Comparison of ENCODE assay signal across 23 cellular contexts in the genomic region with DNA sequence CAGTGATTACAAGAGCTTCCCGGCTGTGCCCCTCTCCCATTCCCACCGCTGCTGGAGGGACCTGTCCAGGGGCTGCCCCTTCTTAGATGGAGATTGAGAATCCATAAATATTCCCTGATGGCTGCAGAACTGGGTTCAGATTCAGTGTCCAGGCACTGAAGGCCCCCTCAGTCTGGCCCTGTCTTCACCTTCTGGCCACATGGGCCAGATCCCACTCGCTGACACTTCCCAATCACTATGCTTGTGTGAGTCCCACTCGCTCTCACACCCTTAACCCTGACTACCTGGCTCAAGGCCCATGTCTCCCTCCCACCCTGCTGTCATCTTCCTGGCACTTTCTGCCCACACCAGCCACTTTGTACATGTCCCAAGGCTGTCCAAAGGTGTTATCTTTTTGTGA.
"Had no signal": no experiment of that assay in that cellular context is flagged by ENCODE, and none has a peak within 500 bp of the region (broad histone marks: within the 10 kb centered on the region; RNA-seq: fewer than 3 reads in every experiment).

No MANE protein-coding gene starts in this region.

- H3K27ac Mint-ChIP-seq: activated CD4-positive, alpha-beta memory T cell treated with anti-CD3 and anti-CD28 coated beads, Interleukin-2, amount 10 ng/mL, durations not matched to agents 7 days and 5 days; activated naive CD4-positive, alpha-beta T cell treated with anti-CD3 and anti-CD28 coated beads for 36 hours; activated naive CD8-positive, alpha-beta T cell treated with anti-CD3 and anti-CD28 coated beads, Interleukin-2, amount 50 U/mL, for 24 hours; activated T-cell treated with anti-CD3 and anti-CD28 coated beads, Interleukin-2, amount 50 U/mL, for 24 hours; activated T-helper 2 cell treated with anti-CD3 and anti-CD28 coated beads, Interferon-gamma antibody, Interleukin-2, Interleukin-4, amounts not matched to agents 10 μg/mL and 5 μg/mL and 100 μg/mL, durations not matched to agents 14 hours and 24 hours and 36 hours; mesothelial cell of epicardium; nephron had no signal

- H3K9me3 Mint-ChIP-seq: activated CD4-positive, alpha-beta memory T cell treated with anti-CD3 and anti-CD28 coated beads, Interleukin-2, amount 10 ng/mL, durations not matched to agents 7 days and 5 days; activated naive CD4-positive, alpha-beta T cell treated with anti-CD3 and anti-CD28 coated beads for 36 hours; activated naive CD8-positive, alpha-beta T cell treated with anti-CD3 and anti-CD28 coated beads, Interleukin-2, amount 50 U/mL, for 24 hours; activated T-cell treated with anti-CD3 and anti-CD28 coated beads, Interleukin-2, amount 50 U/mL, for 24 hours; activated T-helper 2 cell treated with anti-CD3 and anti-CD28 coated beads, Interferon-gamma antibody, Interleukin-2, Interleukin-4, amounts not matched to agents 10 μg/mL and 5 μg/mL and 100 μg/mL, durations not matched to agents 14 hours and 24 hours and 36 hours; brain; mesothelial cell of epicardium; nephron had no signal

- H3K4me1 ChIP-seq: colonic mucosa, thyroid gland had no signal

- H3K4me3 ChIP-seq: colonic mucosa, lung, thyroid gland had no signal

- H3K9me3 ChIP-seq: colonic mucosa, thyroid gland had no signal

- DNase-seq: activated CD4-positive, alpha-beta memory T cell treated with anti-CD3 and anti-CD28 coated beads, Interleukin-2, amount 10 ng/mL, durations not matched to agents 7 days and 5 days; activated CD4-positive, alpha-beta T cell treated with anti-CD3 and anti-CD28 coated beads for 48 hours; activated CD4-positive, CD25-positive, alpha-beta regulatory T cell; activated naive CD8-positive, alpha-beta T cell treated with anti-CD3 and anti-CD28 coated beads, Interleukin-2, amount 50 U/mL, for 24 hours; activated T-cell treated with anti-CD3 and anti-CD28 coated beads, Interleukin-2, amount 50 U/mL, for 24 hours; anterior cingulate cortex; central memory CD4-positive, alpha-beta T cell; colonic mucosa; erythroblast; head of caudate nucleus; occipital lobe; retina; stimulated activated CD4-positive, alpha-beta T cell treated with anti-CD3 and anti-CD28 coated beads, Interleukin-1b, Interleukin-23, amount 100 ng/mL, for 48 hours; stimulated activated CD8-positive, alpha-beta memory T cell treated with anti-CD3 and anti-CD28 coated beads, Interleukin-4, amount 100 ng/mL, for 48 hours; stimulated activated naive CD4-positive, alpha-beta T cell treated with Interleukin-2 at 50 U/mL for 16 hours; T1000; thyroid gland had no signal

- H3K27ac ChIP-seq: colonic mucosa, thyroid gland had no signal

- H3K4me1 Mint-ChIP-seq: nephron had no signal

- ATAC-seq: activated naive CD8-positive, alpha-beta T cell treated with anti-CD3 and anti-CD28 coated beads, Interleukin-2, amount 50 U/mL, for 24 hours had no signal

- H3K36me3 Mint-ChIP-seq: brain, mesothelial cell of epicardium had no signal

- H3K36me3 ChIP-seq: colonic mucosa, thyroid gland had no signal

- H3K4me3 Mint-ChIP-seq: mesothelial cell of epicardium had no signal

- H3K27me3 ChIP-seq: thyroid gland had no signal
